Comparison of ENCODE assay signal across 1 cellular context in the genomic region with DNA sequence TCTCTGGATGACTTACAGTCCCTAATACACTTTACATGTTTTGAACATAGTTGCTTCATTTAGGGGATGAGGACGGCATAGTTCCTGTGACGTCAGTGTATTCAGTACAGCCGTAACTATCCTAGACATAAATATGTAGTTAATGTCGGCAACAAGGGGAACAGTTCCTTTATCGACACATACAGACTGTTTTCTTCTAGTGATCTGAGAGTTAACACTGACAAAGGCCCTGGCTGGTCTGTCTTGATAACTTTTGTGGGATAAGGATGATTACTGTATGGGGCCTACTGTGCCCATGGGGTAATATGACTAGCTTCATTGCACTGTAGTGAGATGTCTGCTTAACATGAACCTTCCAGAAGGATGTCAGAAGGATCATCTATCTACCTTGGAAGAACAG.
TF ChIP-seq lines count a peak whose summit lies in the region.

No MANE protein-coding gene starts in this region.

TF ChIP-seq in K562, 482 proteins besides CTCF, POLR2A, EP300 and RAD21 (continued from another document and continues in another):
- TF ChIP-seq, protein P1, sequence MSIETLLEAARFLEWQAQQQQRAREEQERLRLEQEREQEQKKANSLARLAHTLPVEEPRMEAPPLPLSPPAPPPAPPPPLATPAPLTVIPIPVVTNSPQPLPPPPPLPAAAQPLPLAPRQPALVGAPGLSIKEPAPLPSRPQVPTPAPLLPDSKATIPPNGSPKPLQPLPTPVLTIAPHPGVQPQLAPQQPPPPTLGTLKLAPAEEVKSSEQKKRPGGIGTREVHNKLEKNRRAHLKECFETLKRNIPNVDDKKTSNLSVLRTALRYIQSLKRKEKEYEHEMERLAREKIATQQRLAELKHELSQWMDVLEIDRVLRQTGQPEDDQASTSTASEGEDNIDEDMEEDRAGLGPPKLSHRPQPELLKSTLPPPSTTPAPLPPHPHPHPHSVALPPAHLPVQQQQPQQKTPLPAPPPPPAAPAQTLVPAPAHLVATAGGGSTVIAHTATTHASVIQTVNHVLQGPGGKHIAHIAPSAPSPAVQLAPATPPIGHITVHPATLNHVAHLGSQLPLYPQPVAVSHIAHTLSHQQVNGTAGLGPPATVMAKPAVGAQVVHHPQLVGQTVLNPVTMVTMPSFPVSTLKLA (conservative IDR thresholded peaks at IDR 0.05): peak in 1 of 2 experiments; percentile 50; a peak in 1 of 4 replicates
- TF ChIP-seq LARP7 (IDR thresholded peaks at IDR 0.05): no peak
- no peak for TF ChIP-seq EZH2 (IDR thresholded peaks at IDR 0.05; ENCODE audit: borderline replicate concordance, low read depth, low read length)
- TF ChIP-seq ZKSCAN1 (IDR thresholded peaks at IDR 0.05; ENCODE audit: low read depth, low read length): 0 out of 2 replicates have a peak, but pooled peaks have one; percentile 48
- TF ChIP-seq, protein P2, sequence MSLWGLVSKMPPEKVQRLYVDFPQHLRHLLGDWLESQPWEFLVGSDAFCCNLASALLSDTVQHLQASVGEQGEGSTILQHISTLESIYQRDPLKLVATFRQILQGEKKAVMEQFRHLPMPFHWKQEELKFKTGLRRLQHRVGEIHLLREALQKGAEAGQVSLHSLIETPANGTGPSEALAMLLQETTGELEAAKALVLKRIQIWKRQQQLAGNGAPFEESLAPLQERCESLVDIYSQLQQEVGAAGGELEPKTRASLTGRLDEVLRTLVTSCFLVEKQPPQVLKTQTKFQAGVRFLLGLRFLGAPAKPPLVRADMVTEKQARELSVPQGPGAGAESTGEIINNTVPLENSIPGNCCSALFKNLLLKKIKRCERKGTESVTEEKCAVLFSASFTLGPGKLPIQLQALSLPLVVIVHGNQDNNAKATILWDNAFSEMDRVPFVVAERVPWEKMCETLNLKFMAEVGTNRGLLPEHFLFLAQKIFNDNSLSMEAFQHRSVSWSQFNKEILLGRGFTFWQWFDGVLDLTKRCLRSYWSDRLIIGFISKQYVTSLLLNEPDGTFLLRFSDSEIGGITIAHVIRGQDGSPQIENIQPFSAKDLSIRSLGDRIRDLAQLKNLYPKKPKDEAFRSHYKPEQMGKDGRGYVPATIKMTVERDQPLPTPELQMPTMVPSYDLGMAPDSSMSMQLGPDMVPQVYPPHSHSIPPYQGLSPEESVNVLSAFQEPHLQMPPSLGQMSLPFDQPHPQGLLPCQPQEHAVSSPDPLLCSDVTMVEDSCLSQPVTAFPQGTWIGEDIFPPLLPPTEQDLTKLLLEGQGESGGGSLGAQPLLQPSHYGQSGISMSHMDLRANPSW (CRISPR knock-in tag; IDR thresholded peaks at IDR 0.05): no peak
- TF ChIP-seq NCOR1 (IDR thresholded peaks at IDR 0.05): peak; percentile 98
- 0 out of 2 replicates have a peak, but pooled peaks have one; percentile 35 for TF ChIP-seq ILK (tag; IDR thresholded peaks at IDR 0.05; ENCODE audit: borderline replicate concordance, low read depth)
- peak; percentile 54 for TF ChIP-seq NEUROD1 (IDR thresholded peaks at IDR 0.05; ENCODE audit: borderline replicate concordance, low read depth, low read length, partially characterized antibody)
- TF ChIP-seq ZNF583 (CRISPR knock-in tag; IDR thresholded peaks at IDR 0.05): peak; percentile 23; the same call in 1 of the 2 replicates
- TF ChIP-seq, protein P3, sequence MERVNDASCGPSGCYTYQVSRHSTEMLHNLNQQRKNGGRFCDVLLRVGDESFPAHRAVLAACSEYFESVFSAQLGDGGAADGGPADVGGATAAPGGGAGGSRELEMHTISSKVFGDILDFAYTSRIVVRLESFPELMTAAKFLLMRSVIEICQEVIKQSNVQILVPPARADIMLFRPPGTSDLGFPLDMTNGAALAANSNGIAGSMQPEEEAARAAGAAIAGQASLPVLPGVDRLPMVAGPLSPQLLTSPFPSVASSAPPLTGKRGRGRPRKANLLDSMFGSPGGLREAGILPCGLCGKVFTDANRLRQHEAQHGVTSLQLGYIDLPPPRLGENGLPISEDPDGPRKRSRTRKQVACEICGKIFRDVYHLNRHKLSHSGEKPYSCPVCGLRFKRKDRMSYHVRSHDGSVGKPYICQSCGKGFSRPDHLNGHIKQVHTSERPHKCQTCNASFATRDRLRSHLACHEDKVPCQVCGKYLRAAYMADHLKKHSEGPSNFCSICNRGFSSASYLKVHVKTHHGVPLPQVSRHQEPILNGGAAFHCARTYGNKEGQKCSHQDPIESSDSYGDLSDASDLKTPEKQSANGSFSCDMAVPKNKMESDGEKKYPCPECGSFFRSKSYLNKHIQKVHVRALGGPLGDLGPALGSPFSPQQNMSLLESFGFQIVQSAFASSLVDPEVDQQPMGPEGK (CRISPR knock-in tag; IDR thresholded peaks at IDR 0.05; ENCODE audit: borderline replicate concordance): no peak
- peak; percentile 55; the same call in 1 of the 2 replicates for TF ChIP-seq SMAD3 (CRISPR knock-in tag; conservative IDR thresholded peaks at IDR 0.05)
- peak; percentile 97 for TF ChIP-seq SMARCA4 (IDR thresholded peaks at IDR 0.05)
- peak; percentile 93 for TF ChIP-seq CCNT2 (IDR thresholded peaks at IDR 0.05; ENCODE audit: borderline replicate concordance, extremely low read depth, insufficient read length, low read depth, low read length)
- TF ChIP-seq FUS (optimal IDR thresholded peaks at IDR 0.05; ENCODE audit: low read depth, low read length): no peak
- TF ChIP-seq CEBPG (CRISPR knock-in tag; IDR thresholded peaks at IDR 0.05): no peak
- peak in 1 of 2 experiments; percentile 60; a peak in 1 of 4 replicates for TF ChIP-seq CEBPG (tag; conservative IDR thresholded peaks at IDR 0.05 in 1 of 2, IDR thresholded peaks at IDR 0.05 in 1 of 2)
- peak; percentile 17; the same call in 1 of the 2 replicates for TF ChIP-seq ADNP (tag; IDR thresholded peaks at IDR 0.05)
- TF ChIP-seq ZEB2 (IDR thresholded peaks at IDR 0.05): 0 out of 2 replicates have a peak, but pooled peaks have one; percentile 23
- peak; percentile 34 to 59; a peak in 2 of 4 replicates for TF ChIP-seq MAZ (CRISPR knock-in tag; conservative IDR thresholded peaks at IDR 0.05 in 1 of 2, IDR thresholded peaks at IDR 0.05 in 1 of 2)
- peak; percentile 80 for TF ChIP-seq CEBPB (tag; IDR thresholded peaks at IDR 0.05)
- TF ChIP-seq SAFB2 (IDR thresholded peaks at IDR 0.05; ENCODE audit: borderline replicate concordance, low read depth, low read length, severe bottlenecking): no peak
- 0 out of 2 replicates have a peak, but pooled peaks have one; percentile 28 for TF ChIP-seq HLTF (IDR thresholded peaks at IDR 0.05)
- 0 out of 2 replicates have a peak, but pooled peaks have one; percentile 53 for TF ChIP-seq SP1 (CRISPR knock-in tag; IDR thresholded peaks at IDR 0.05)
- TF ChIP-seq ZFX (CRISPR knock-in tag; IDR thresholded peaks at IDR 0.05): peak; percentile 88
- peak; percentile 86; the same call in 1 of the 2 replicates for TF ChIP-seq PHB2 (IDR thresholded peaks at IDR 0.05; ENCODE audit: low read depth)
- TF ChIP-seq, protein P4, sequence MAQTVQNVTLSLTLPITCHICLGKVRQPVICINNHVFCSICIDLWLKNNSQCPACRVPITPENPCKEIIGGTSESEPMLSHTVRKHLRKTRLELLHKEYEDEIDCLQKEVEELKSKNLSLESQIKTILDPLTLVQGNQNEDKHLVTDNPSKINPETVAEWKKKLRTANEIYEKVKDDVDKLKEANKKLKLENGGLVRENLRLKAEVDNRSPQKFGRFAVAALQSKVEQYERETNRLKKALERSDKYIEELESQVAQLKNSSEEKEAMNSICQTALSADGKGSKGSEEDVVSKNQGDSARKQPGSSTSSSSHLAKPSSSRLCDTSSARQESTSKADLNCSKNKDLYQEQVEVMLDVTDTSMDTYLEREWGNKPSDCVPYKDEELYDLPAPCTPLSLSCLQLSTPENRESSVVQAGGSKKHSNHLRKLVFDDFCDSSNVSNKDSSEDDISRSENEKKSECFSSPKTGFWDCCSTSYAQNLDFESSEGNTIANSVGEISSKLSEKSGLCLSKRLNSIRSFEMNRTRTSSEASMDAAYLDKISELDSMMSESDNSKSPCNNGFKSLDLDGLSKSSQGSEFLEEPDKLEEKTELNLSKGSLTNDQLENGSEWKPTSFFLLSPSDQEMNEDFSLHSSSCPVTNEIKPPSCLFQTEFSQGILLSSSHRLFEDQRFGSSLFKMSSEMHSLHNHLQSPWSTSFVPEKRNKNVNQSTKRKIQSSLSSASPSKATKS (CRISPR knock-in tag; IDR thresholded peaks at IDR 0.05): no peak
- peak; percentile 97 for TF ChIP-seq ATF7 (IDR thresholded peaks at IDR 0.05)
- TF ChIP-seq HDAC6 (IDR thresholded peaks at IDR 0.05; ENCODE audit: low read depth, low read length): no peak
- peak; percentile 85 for TF ChIP-seq NFIC (IDR thresholded peaks at IDR 0.05)
- no peak for TF ChIP-seq MAFF (IDR thresholded peaks at IDR 0.05; ENCODE audit: low read length)
- peak; percentile 87 for TF ChIP-seq SMARCC2 (IDR thresholded peaks at IDR 0.05; ENCODE audit: low read depth)
- TF ChIP-seq, protein P5, sequence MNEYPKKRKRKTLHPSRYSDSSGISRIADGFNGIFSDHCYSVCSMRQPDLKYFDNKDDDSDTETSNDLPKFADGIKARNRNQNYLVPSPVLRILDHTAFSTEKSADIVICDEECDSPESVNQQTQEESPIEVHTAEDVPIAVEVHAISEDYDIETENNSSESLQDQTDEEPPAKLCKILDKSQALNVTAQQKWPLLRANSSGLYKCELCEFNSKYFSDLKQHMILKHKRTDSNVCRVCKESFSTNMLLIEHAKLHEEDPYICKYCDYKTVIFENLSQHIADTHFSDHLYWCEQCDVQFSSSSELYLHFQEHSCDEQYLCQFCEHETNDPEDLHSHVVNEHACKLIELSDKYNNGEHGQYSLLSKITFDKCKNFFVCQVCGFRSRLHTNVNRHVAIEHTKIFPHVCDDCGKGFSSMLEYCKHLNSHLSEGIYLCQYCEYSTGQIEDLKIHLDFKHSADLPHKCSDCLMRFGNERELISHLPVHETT (CRISPR knock-in tag; conservative IDR thresholded peaks at IDR 0.05 in 1 of 2, IDR thresholded peaks at IDR 0.05 in 1 of 2): 0 out of 4 replicates have a peak, but pooled peaks of 1 of the 2 experiments have one; percentile 17
- peak; percentile 80; the same call in 1 of the 2 replicates for TF ChIP-seq DMBX1 (CRISPR knock-in tag; IDR thresholded peaks at IDR 0.05; ENCODE audit: borderline replicate concordance)
- TF ChIP-seq, protein P6, sequence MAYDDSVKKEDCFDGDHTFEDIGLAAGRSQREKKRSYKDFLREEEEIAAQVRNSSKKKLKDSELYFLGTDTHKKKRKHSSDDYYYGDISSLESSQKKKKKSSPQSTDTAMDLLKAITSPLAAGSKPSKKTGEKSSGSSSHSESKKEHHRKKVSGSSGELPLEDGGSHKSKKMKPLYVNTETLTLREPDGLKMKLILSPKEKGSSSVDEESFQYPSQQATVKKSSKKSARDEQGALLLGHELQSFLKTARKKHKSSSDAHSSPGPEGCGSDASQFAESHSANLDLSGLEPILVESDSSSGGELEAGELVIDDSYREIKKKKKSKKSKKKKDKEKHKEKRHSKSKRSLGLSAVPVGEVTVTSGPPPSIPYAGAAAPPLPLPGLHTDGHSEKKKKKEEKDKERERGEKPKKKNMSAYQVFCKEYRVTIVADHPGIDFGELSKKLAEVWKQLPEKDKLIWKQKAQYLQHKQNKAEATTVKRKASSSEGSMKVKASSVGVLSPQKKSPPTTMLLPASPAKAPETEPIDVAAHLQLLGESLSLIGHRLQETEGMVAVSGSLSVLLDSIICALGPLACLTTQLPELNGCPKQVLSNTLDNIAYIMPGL (CRISPR knock-in tag; IDR thresholded peaks at IDR 0.05): no peak
- TF ChIP-seq, protein P7, sequence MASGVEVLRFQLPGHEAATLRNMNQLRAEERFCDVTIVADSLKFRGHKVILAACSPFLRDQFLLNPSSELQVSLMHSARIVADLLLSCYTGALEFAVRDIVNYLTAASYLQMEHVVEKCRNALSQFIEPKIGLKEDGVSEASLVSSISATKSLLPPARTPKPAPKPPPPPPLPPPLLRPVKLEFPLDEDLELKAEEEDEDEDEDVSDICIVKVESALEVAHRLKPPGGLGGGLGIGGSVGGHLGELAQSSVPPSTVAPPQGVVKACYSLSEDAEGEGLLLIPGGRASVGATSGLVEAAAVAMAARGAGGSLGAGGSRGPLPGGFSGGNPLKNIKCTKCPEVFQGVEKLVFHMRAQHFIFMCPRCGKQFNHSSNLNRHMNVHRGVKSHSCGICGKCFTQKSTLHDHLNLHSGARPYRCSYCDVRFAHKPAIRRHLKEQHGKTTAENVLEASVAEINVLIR (CRISPR knock-in tag; IDR thresholded peaks at IDR 0.05): peak; percentile 85
- TF ChIP-seq, protein P8, sequence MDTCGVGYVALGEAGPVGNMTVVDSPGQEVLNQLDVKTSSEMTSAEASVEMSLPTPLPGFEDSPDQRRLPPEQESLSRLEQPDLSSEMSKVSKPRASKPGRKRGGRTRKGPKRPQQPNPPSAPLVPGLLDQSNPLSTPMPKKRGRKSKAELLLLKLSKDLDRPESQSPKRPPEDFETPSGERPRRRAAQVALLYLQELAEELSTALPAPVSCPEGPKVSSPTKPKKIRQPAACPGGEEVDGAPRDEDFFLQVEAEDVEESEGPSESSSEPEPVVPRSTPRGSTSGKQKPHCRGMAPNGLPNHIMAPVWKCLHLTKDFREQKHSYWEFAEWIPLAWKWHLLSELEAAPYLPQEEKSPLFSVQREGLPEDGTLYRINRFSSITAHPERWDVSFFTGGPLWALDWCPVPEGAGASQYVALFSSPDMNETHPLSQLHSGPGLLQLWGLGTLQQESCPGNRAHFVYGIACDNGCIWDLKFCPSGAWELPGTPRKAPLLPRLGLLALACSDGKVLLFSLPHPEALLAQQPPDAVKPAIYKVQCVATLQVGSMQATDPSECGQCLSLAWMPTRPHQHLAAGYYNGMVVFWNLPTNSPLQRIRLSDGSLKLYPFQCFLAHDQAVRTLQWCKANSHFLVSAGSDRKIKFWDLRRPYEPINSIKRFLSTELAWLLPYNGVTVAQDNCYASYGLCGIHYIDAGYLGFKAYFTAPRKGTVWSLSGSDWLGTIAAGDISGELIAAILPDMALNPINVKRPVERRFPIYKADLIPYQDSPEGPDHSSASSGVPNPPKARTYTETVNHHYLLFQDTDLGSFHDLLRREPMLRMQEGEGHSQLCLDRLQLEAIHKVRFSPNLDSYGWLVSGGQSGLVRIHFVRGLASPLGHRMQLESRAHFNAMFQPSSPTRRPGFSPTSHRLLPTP (IDR thresholded peaks at IDR 0.05; ENCODE audit: borderline replicate concordance, extremely low read depth, insufficient read length): no peak
- peak; percentile 25; the same call in 1 of the 2 replicates for TF ChIP-seq ESRRA (IDR thresholded peaks at IDR 0.05; ENCODE audit: borderline replicate concordance, low read depth)
- 0 out of 2 replicates have a peak, but pooled peaks have one; percentile 15 for TF ChIP-seq GABPA (tag; conservative IDR thresholded peaks at IDR 0.05; ENCODE audit: low read depth)
- peak; percentile 98 for TF ChIP-seq ZBED1 (IDR thresholded peaks at IDR 0.05)
- no peak for TF ChIP-seq RBBP5 (IDR thresholded peaks at IDR 0.05; ENCODE audit: borderline replicate concordance, insufficient read depth, low read length, poor library complexity, severe bottlenecking)
- no peak for TF ChIP-seq ZC3H11A (IDR thresholded peaks at IDR 0.05; ENCODE audit: low read depth, low read length)
- TF ChIP-seq, protein P9, sequence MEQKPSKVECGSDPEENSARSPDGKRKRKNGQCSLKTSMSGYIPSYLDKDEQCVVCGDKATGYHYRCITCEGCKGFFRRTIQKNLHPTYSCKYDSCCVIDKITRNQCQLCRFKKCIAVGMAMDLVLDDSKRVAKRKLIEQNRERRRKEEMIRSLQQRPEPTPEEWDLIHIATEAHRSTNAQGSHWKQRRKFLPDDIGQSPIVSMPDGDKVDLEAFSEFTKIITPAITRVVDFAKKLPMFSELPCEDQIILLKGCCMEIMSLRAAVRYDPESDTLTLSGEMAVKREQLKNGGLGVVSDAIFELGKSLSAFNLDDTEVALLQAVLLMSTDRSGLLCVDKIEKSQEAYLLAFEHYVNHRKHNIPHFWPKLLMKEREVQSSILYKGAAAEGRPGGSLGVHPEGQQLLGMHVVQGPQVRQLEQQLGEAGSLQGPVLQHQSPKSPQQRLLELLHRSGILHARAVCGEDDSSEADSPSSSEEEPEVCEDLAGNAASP (IDR thresholded peaks at IDR 0.05): no peak
